In genomic region chr2:158493458-158493857, GRCh38 we compare ENCODE assay signal across 20 cellular contexts. TPM values are rescaled to one million over a fixed set of nuclear protein-coding genes. Genes with fewer than 3 reads are reported as not detected.
DNase-seq lines count a peak whose midpoint lies in the region; ATAC-seq and TF ChIP-seq lines count a peak whose summit lies in the region.
"Had no signal": no experiment of that assay in that cellular context is flagged by ENCODE, and none has a peak within 500 bp of the region (broad histone marks: within the 10 kb centered on the region; RNA-seq: fewer than 3 reads in every experiment).

No MANE protein-coding gene starts in this region.

- H3K9me3 ChIP-seq in right atrium auricular region = no peaks in the 10 kb centered on the region
- H3K9me3 ChIP-seq: breast epithelium, uterus had no signal

- DNase-seq in Right ventricle myocardium superior (no peak), right atrium auricular region (ENCODE audit: low spot score) (no peak), NCI-H524 (lab: John Stamatoyannopoulos, UW) (peak; percentile 94 to 96), glutamatergic neuron (peak; percentile 27), T-helper 9 cell (no peak), NCI-H226 (no peak)
- no peak for DNase-seq in stimulated activated CD4-positive, alpha-beta T cell treated with anti-CD3 and anti-CD28 coated beads, Interleukin-4, amount 100 ng/mL, for 1 hour
- DNase-seq: activated CD4-positive, alpha-beta T cell treated with anti-CD3 and anti-CD28 coated beads for 48 hours; activated CD8-positive, alpha-beta memory T cell treated with anti-CD3 and anti-CD28 coated beads, Interleukin-2, amount 10 ng/mL, durations not matched to agents 7 days and 5 days; DMS53; foreskin keratinocyte; NCI-H2081 treated with DMSO at 0.1 percent for 48 hours; RPMI8226; stimulated activated CD8-positive, alpha-beta memory T cell treated with anti-CD3 and anti-CD28 coated beads, Interleukin-4, amount 100 ng/mL, for 48 hours; uterus had no signal

- peaks cover 56% of the 10 kb centered on the region for H3K4me1 Mint-ChIP-seq in glutamatergic neuron (ENCODE audit: low read depth, unreplicated experiment)

- ATAC-seq in Right ventricle myocardium superior (ENCODE audit: poor library complexity) (peak; percentile 81), GM21423 (IDR thresholded peaks at IDR 0.05; ENCODE audit: unreplicated experiment) (no peak)
- ATAC-seq: activated CD8-positive, alpha-beta memory T cell treated with anti-CD3 and anti-CD28 coated beads, Interleukin-2, amount 10 ng/mL, durations not matched to agents 7 days and 5 days; foreskin keratinocyte had no signal

- peaks cover 1% of the 10 kb centered on the region for H3K27me3 Mint-ChIP-seq in glutamatergic neuron (ENCODE audit: unreplicated experiment)
- H3K27me3 Mint-ChIP-seq: dendritic cell treated with granulocyte-macrophage colony-stimulating factor and Interleukin-4, amounts not matched to agents 40 ng/mL and 50 ng/mL, for 4 days had no signal

- intact Hi-C loops in Right ventricle myocardium superior (cut with DNase I) = no loop called here

- peaks cover 2% of the 10 kb centered on the region for H3K9me3 Mint-ChIP-seq in glutamatergic neuron (ENCODE audit: unreplicated experiment)
- H3K9me3 Mint-ChIP-seq: activated T-helper 2 cell treated with anti-CD3 and anti-CD28 coated beads, Interferon-gamma antibody, Interleukin-2, Interleukin-4, amounts not matched to agents 10 μg/mL and 5 μg/mL and 100 μg/mL, durations not matched to agents 14 hours and 24 hours and 36 hours; dendritic cell treated with granulocyte-macrophage colony-stimulating factor and Interleukin-4, amounts not matched to agents 40 ng/mL and 50 ng/mL, for 4 days had no signal

- H3K27me3 ChIP-seq in right atrium auricular region = no peaks in the 10 kb centered on the region
- H3K27me3 ChIP-seq: breast epithelium, foreskin keratinocyte, uterus had no signal

- no peak overlapping the region for H3K4me3 ChIP-seq in right atrium auricular region
- H3K4me3 ChIP-seq: breast epithelium, uterus had no signal

- no peaks in the 10 kb centered on the region for H3K36me3 Mint-ChIP-seq in glutamatergic neuron (ENCODE audit: unreplicated experiment)

- no peaks in the 10 kb centered on the region for H3K36me3 ChIP-seq in right atrium auricular region
- H3K36me3 ChIP-seq: breast epithelium, uterus had no signal

- peak overlapping the region; percentile 78 for H3K27ac Mint-ChIP-seq in glutamatergic neuron (ENCODE audit: unreplicated experiment)
- H3K27ac Mint-ChIP-seq: activated CD8-positive, alpha-beta memory T cell treated with anti-CD3 and anti-CD28 coated beads, Interleukin-2, amount 10 ng/mL, durations not matched to agents 7 days and 5 days; activated T-helper 2 cell treated with anti-CD3 and anti-CD28 coated beads, Interferon-gamma antibody, Interleukin-2, Interleukin-4, amounts not matched to agents 10 μg/mL and 5 μg/mL and 100 μg/mL, durations not matched to agents 14 hours and 24 hours and 36 hours; dendritic cell treated with granulocyte-macrophage colony-stimulating factor and Interleukin-4, amounts not matched to agents 40 ng/mL and 50 ng/mL, for 4 days had no signal

- H3K4me1 ChIP-seq in right atrium auricular region = peaks cover 0 to 37% of the 10 kb centered on the region in 2 donors
- H3K4me1 ChIP-seq: breast epithelium, uterus had no signal

- TF ChIP-seq CTCF in right atrium auricular region (IDR thresholded peaks at IDR 0.05) (no peak), glutamatergic neuron (IDR thresholded peaks at IDR 0.05; ENCODE audit: partially characterized antibody, unreplicated experiment) (no peak)

- H3K4me3 Mint-ChIP-seq in glutamatergic neuron (ENCODE audit: unreplicated experiment) = peak overlapping the region; percentile 35
- H3K4me3 Mint-ChIP-seq: activated CD8-positive, alpha-beta memory T cell treated with anti-CD3 and anti-CD28 coated beads, Interleukin-2, amount 10 ng/mL, durations not matched to agents 7 days and 5 days; dendritic cell treated with granulocyte-macrophage colony-stimulating factor and Interleukin-4, amounts not matched to agents 40 ng/mL and 50 ng/mL, for 4 days had no signal

- H3K27ac ChIP-seq in right atrium auricular region = no peak overlapping the region
- H3K27ac ChIP-seq: breast epithelium, C4-2B, foreskin keratinocyte, uterus had no signal

RNA-seq across cellular contexts. Expression of gene PKP4, which starts 36.7 kb away (rescaled TPM):
- 49.6 TPM for total RNA-seq in Right ventricle myocardium superior
- total RNA-seq in right atrium auricular region = 10 to 100 TPM; 36.2 to 39.2 TPM
- total RNA-seq in glutamatergic neuron (ENCODE audit: unreplicated experiment) = 25.0 TPM

RNA-seq across cellular contexts. Expression of gene CCDC148, which starts 36.9 kb away (rescaled TPM):
- total RNA-seq in Right ventricle myocardium superior (1.0 TPM), right atrium auricular region (1 to 10 TPM in 1 of 2 donors, under 1 TPM in 1; 0.20 to 1.1 TPM), glutamatergic neuron (ENCODE audit: unreplicated experiment) (1.8 TPM)
- total RNA-seq: activated CD8-positive, alpha-beta memory T cell treated with anti-CD3 and anti-CD28 coated beads, Interleukin-2, amount 10 ng/mL, durations not matched to agents 7 days and 5 days; activated T-helper 2 cell treated with anti-CD3 and anti-CD28 coated beads, Interferon-gamma antibody, Interleukin-2, Interleukin-4, amounts not matched to agents 10 μg/mL and 5 μg/mL and 100 μg/mL, durations not matched to agents 14 hours and 24 hours and 36 hours had no signal

Comparison
In these comparisons a context has a peak if more than half of its experiments do, and no peak if none do; other contexts are left out.
1. DNase-seq: peak in NCI-H524 (2 of 2) and glutamatergic neuron (single experiment); none in Right ventricle myocardium superior (single experiment), right atrium auricular region (single experiment), T-helper 9 cell (single experiment), NCI-H226 (single experiment) and stimulated activated CD4-positive, alpha-beta T cell treated with anti-CD3 and anti-CD28 coated beads, Interleukin-4, amount 100 ng/mL, for 1 hour (single experiment).